20 cellular contexts compared by ENCODE assay signal in the genomic region with DNA sequence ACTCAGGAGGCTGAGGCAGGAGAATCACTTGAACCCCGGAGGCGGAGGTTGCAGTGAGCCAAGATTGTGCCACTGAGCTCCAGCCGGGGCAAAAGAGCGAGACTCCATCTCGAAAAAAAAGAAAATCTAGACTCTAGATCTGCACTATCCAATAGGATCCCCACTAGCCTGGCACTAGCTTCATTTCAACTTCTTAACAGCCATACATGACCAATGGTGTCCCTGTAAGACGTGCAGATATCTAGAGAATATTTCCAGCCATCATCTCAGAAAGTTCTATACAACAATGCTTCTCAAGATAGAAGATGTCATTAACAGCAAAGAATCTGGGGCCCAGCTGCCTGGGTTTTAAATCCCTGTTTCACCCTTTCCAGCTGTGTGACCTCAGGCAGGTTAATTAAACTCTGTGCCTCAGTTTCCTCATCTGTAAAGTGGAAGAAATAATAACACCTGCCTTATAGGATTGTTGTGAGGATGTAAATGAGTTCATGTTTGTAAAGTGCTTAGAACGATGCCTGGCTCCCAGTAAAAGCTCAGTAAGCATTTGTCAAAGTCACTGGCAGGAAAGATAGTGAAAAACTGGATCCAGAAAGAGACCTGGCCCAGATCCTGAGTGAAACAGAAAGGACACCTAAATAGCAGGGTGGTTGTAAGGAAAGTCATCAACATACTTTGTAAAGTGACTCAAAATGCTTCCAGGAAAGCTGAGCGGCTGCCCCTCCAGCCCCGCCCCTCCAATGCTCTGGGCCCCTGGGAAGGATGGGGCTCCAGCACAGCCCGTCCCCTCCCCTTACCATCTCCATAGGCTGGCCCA. TPM values are rescaled to one million over a fixed set of nuclear protein-coding genes. Genes with fewer than 3 reads are reported as not detected.
DNase-seq lines count a peak whose midpoint lies in the region; ATAC-seq and TF ChIP-seq lines count a peak whose summit lies in the region.
"Had no signal": no experiment of that assay in that cellular context is flagged by ENCODE, and none has a peak within 500 bp of the region (broad histone marks: within the 10 kb centered on the region; RNA-seq: fewer than 3 reads in every experiment).

No MANE protein-coding gene starts in this region.

- ATAC-seq in natural killer cell treated with Interleukin-12 subunit alpha and Interleukin-12 subunit beta and Interleukin-15 and Interleukin-18, amount 100 ng/mL, for 72 hours = no peak
- no peak for ATAC-seq in natural killer cell

- H3K27ac Mint-ChIP-seq in natural killer cell treated with Interleukin-12 subunit alpha and Interleukin-12 subunit beta and Interleukin-15 and Interleukin-18, amount 100 ng/mL, for 72 hours = no peak overlapping the region
- H3K27ac Mint-ChIP-seq in natural killer cell (no peak overlapping the region), nephron (no peak overlapping the region)
- peak overlapping the region; percentile 71 for H3K27ac Mint-ChIP-seq in activated CD4-positive, alpha-beta memory T cell treated with anti-CD3 and anti-CD28 coated beads for 36 hours
- H3K27ac Mint-ChIP-seq in activated T-helper 1 cell treated with anti-CD3 and anti-CD28 coated beads, Interleukin-12 subunit alpha, Interleukin-12 subunit beta, Interleukin-2, Interleukin-4 antibody, amounts not matched to agents 30 ng/mL and 10 ng/mL and 1 ng/mL, durations not matched to agents 14 hours and 24 hours and 36 hours = no peak overlapping the region
- H3K27ac Mint-ChIP-seq: B cell; CD8-positive, alpha-beta memory T cell; HFFc6 had no signal

- H3K4me1 Mint-ChIP-seq in natural killer cell treated with Interleukin-12 subunit alpha and Interleukin-12 subunit beta and Interleukin-15 and Interleukin-18, amount 100 ng/mL, for 72 hours (ENCODE audit: low read depth in 2 of 2) = peaks cover 15 to 21% of the 10 kb centered on the region in 2 donors
- H3K4me1 Mint-ChIP-seq in natural killer cell (peaks cover 16 to 19% of the 10 kb centered on the region in 2 donors), nephron (peaks cover 11% of the 10 kb centered on the region)
- peaks cover 18% of the 10 kb centered on the region for H3K4me1 Mint-ChIP-seq in activated CD4-positive, alpha-beta memory T cell treated with anti-CD3 and anti-CD28 coated beads for 36 hours (ENCODE audit: low read depth)
- H3K4me1 Mint-ChIP-seq in activated T-helper 1 cell treated with anti-CD3 and anti-CD28 coated beads, Interleukin-12 subunit alpha, Interleukin-12 subunit beta, Interleukin-2, Interleukin-4 antibody, amounts not matched to agents 30 ng/mL and 10 ng/mL and 1 ng/mL, durations not matched to agents 14 hours and 24 hours and 36 hours (ENCODE audit: low read depth) = peaks cover 20% of the 10 kb centered on the region

- no peak for TF ChIP-seq CTCF in natural killer cell (IDR thresholded peaks at IDR 0.05)
- no peak for TF ChIP-seq CTCF in nephron (IDR thresholded peaks at IDR 0.05; ENCODE audit: unreplicated experiment in 3 of 3)

- H3K9me3 Mint-ChIP-seq in natural killer cell treated with Interleukin-12 subunit alpha and Interleukin-12 subunit beta and Interleukin-15 and Interleukin-18, amount 100 ng/mL, for 72 hours = no peaks in the 10 kb centered on the region
- H3K9me3 Mint-ChIP-seq in natural killer cell (no peaks in the 10 kb centered on the region), nephron (no peaks in the 10 kb centered on the region)
- no peaks in the 10 kb centered on the region for H3K9me3 Mint-ChIP-seq in activated CD4-positive, alpha-beta memory T cell treated with anti-CD3 and anti-CD28 coated beads for 36 hours
- no peaks in the 10 kb centered on the region for H3K9me3 Mint-ChIP-seq in activated T-helper 1 cell treated with anti-CD3 and anti-CD28 coated beads, Interleukin-12 subunit alpha, Interleukin-12 subunit beta, Interleukin-2, Interleukin-4 antibody, amounts not matched to agents 30 ng/mL and 10 ng/mL and 1 ng/mL, durations not matched to agents 14 hours and 24 hours and 36 hours
- H3K9me3 Mint-ChIP-seq: CD8-positive, alpha-beta memory T cell; HFFc6 had no signal

- no peak for DNase-seq in natural killer cell treated with Interleukin-12 subunit alpha and Interleukin-12 subunit beta and Interleukin-15 and Interleukin-18, amount 100 ng/mL, for 72 hours (ENCODE audit: low spot score)
- DNase-seq in natural killer cell = no peak
- DNase-seq in activated CD4-positive, alpha-beta memory T cell treated with anti-CD3 and anti-CD28 coated beads for 36 hours = peak; percentile 41
- no peak for DNase-seq in activated T-helper 1 cell treated with anti-CD3 and anti-CD28 coated beads, Interleukin-12 subunit alpha, Interleukin-12 subunit beta, Interleukin-2, Interleukin-4 antibody, amounts not matched to agents 30 ng/mL and 10 ng/mL and 1 ng/mL, durations not matched to agents 14 hours and 24 hours and 36 hours (ENCODE audit: low spot score)
- DNase-seq in NCI-H1105 treated with DMSO at 0.1 percent for 48 hours (lab: John Stamatoyannopoulos, UW) = no peak
- DNase-seq in NCI-H774 (lab: John Stamatoyannopoulos, UW) = no peak
- DNase-seq: ACHN; CD8-positive, alpha-beta memory T cell; DND-41; GDM1; HFFc6; KG1; NCI-H1092; NCI-H1694; NCI-H345; NCI-H526 treated with DMSO at 0.1 percent for 48 hours; PC-9 had no signal

- no peaks in the 10 kb centered on the region for H3K27me3 Mint-ChIP-seq in natural killer cell treated with Interleukin-12 subunit alpha and Interleukin-12 subunit beta and Interleukin-15 and Interleukin-18, amount 100 ng/mL, for 72 hours
- H3K27me3 Mint-ChIP-seq in natural killer cell (ENCODE audit: low read depth in 2 of 2) = no peaks in the 10 kb centered on the region
- H3K27me3 Mint-ChIP-seq in activated CD4-positive, alpha-beta memory T cell treated with anti-CD3 and anti-CD28 coated beads for 36 hours = no peaks in the 10 kb centered on the region
- H3K27me3 Mint-ChIP-seq in nephron (ENCODE audit: low read depth) = no peaks in the 10 kb centered on the region
- H3K27me3 Mint-ChIP-seq in activated T-helper 1 cell treated with anti-CD3 and anti-CD28 coated beads, Interleukin-12 subunit alpha, Interleukin-12 subunit beta, Interleukin-2, Interleukin-4 antibody, amounts not matched to agents 30 ng/mL and 10 ng/mL and 1 ng/mL, durations not matched to agents 14 hours and 24 hours and 36 hours (ENCODE audit: insufficient read depth) = no peaks in the 10 kb centered on the region
- H3K27me3 Mint-ChIP-seq: B cell; CD8-positive, alpha-beta memory T cell had no signal

- POLR2A ChIA-PET in activated CD4-positive, alpha-beta memory T cell treated with anti-CD3 and anti-CD28 coated beads for 36 hours (lab: Charles Lee) = interaction anchor here (1.7 kb wide), 1 partner anchor 27 kb away, joined by 3 read pairs; no protein-coding TSS in a partner anchor

- peaks cover 6% of the 10 kb centered on the region for H3K36me3 Mint-ChIP-seq in natural killer cell treated with Interleukin-12 subunit alpha and Interleukin-12 subunit beta and Interleukin-15 and Interleukin-18, amount 100 ng/mL, for 72 hours
- no peaks in the 10 kb centered on the region for H3K36me3 Mint-ChIP-seq in natural killer cell
- H3K36me3 Mint-ChIP-seq in activated CD4-positive, alpha-beta memory T cell treated with anti-CD3 and anti-CD28 coated beads for 36 hours = peaks cover 6% of the 10 kb centered on the region
- H3K36me3 Mint-ChIP-seq in nephron (ENCODE audit: low read depth) = no peaks in the 10 kb centered on the region
- peaks cover 4% of the 10 kb centered on the region for H3K36me3 Mint-ChIP-seq in activated T-helper 1 cell treated with anti-CD3 and anti-CD28 coated beads, Interleukin-12 subunit alpha, Interleukin-12 subunit beta, Interleukin-2, Interleukin-4 antibody, amounts not matched to agents 30 ng/mL and 10 ng/mL and 1 ng/mL, durations not matched to agents 14 hours and 24 hours and 36 hours (ENCODE audit: low read depth)

- H3K4me3 Mint-ChIP-seq in natural killer cell treated with Interleukin-12 subunit alpha and Interleukin-12 subunit beta and Interleukin-15 and Interleukin-18, amount 100 ng/mL, for 72 hours = peak overlapping the region; percentile 34
- no peak overlapping the region for H3K4me3 Mint-ChIP-seq in natural killer cell
- H3K4me3 Mint-ChIP-seq in activated CD4-positive, alpha-beta memory T cell treated with anti-CD3 and anti-CD28 coated beads for 36 hours = no peak overlapping the region
- H3K4me3 Mint-ChIP-seq in nephron = peak overlapping the region in 2 of 3 experiments; percentile 13 to 28
- no peak overlapping the region for H3K4me3 Mint-ChIP-seq in activated T-helper 1 cell treated with anti-CD3 and anti-CD28 coated beads, Interleukin-12 subunit alpha, Interleukin-12 subunit beta, Interleukin-2, Interleukin-4 antibody, amounts not matched to agents 30 ng/mL and 10 ng/mL and 1 ng/mL, durations not matched to agents 14 hours and 24 hours and 36 hours
- H3K4me3 Mint-ChIP-seq: B cell; CD8-positive, alpha-beta memory T cell; HFFc6 had no signal

- CTCF ChIA-PET in activated CD4-positive, alpha-beta memory T cell treated with anti-CD3 and anti-CD28 coated beads for 36 hours (lab: Charles Lee) = interaction anchor here (0.6 to 2.3 kb wide), 5 partner anchors 18 to 119 kb away, joined by 3 to 7 read pairs (median 3); a partner anchor contains a TSS

- intact Hi-C loops in natural killer cell (cut with micrococcal nuclease) = no loop called here
- intact Hi-C loops in activated CD4-positive, alpha-beta memory T cell treated with anti-CD3 and anti-CD28 coated beads for 36 hours (cut with micrococcal nuclease) = no loop called here
- intact Hi-C loops in activated T-helper 1 cell treated with anti-CD3 and anti-CD28 coated beads, Interleukin-12 subunit alpha, Interleukin-12 subunit beta, Interleukin-2, Interleukin-4 antibody, amounts not matched to agents 30 ng/mL and 10 ng/mL and 1 ng/mL, durations not matched to agents 14 hours and 24 hours and 36 hours (cut with micrococcal nuclease) = no loop called here

RNA-seq across cellular contexts. Expression of a gene that starts 13.5 kb away (rescaled TPM):
- 10 to 100 TPM; 27.3 to 46.3 TPM for total RNA-seq in natural killer cell treated with Interleukin-12 subunit alpha and Interleukin-12 subunit beta and Interleukin-15 and Interleukin-18, amount 100 ng/mL, for 72 hours
- 10 to 100 TPM; 24.3 to 29.3 (median 24.4) TPM for total RNA-seq in natural killer cell
- total RNA-seq in activated CD4-positive, alpha-beta memory T cell treated with anti-CD3 and anti-CD28 coated beads for 36 hours = 10 to 100 TPM; 18.2 to 21.4 TPM
- total RNA-seq in activated T-helper 1 cell treated with anti-CD3 and anti-CD28 coated beads, Interleukin-12 subunit alpha, Interleukin-12 subunit beta, Interleukin-2, Interleukin-4 antibody, amounts not matched to agents 30 ng/mL and 10 ng/mL and 1 ng/mL, durations not matched to agents 14 hours and 24 hours and 36 hours = 37.6 and 38.7 TPM in 2 replicates

RNA-seq across cellular contexts. Expression of a gene that starts 17.4 kb away (rescaled TPM):
- 100 to 1,000 TPM in 1 of 2 donors, 10 to 100 TPM in 1; 72.8 to 123 TPM for total RNA-seq in natural killer cell treated with Interleukin-12 subunit alpha and Interleukin-12 subunit beta and Interleukin-15 and Interleukin-18, amount 100 ng/mL, for 72 hours
- 100 to 1,000 TPM; 144 to 174 (median 173) TPM for total RNA-seq in natural killer cell
- 100 to 1,000 TPM in 1 of 2 experiments, 10 to 100 TPM in 1; 94.2 to 100 TPM for total RNA-seq in activated CD4-positive, alpha-beta memory T cell treated with anti-CD3 and anti-CD28 coated beads for 36 hours
- total RNA-seq in activated T-helper 1 cell treated with anti-CD3 and anti-CD28 coated beads, Interleukin-12 subunit alpha, Interleukin-12 subunit beta, Interleukin-2, Interleukin-4 antibody, amounts not matched to agents 30 ng/mL and 10 ng/mL and 1 ng/mL, durations not matched to agents 14 hours and 24 hours and 36 hours = 73.8 and 77.9 TPM in 2 replicates

RNA-seq across cellular contexts. Expression of a gene that starts 28.1 kb away (rescaled TPM):
- total RNA-seq in natural killer cell treated with Interleukin-12 subunit alpha and Interleukin-12 subunit beta and Interleukin-15 and Interleukin-18, amount 100 ng/mL, for 72 hours = 100 to 1,000 TPM; 129 to 158 TPM
- 100 to 1,000 TPM; 217 to 283 (median 224) TPM for total RNA-seq in natural killer cell
- 100 to 1,000 TPM; 125 to 130 TPM for total RNA-seq in activated CD4-positive, alpha-beta memory T cell treated with anti-CD3 and anti-CD28 coated beads for 36 hours
- total RNA-seq in activated T-helper 1 cell treated with anti-CD3 and anti-CD28 coated beads, Interleukin-12 subunit alpha, Interleukin-12 subunit beta, Interleukin-2, Interleukin-4 antibody, amounts not matched to agents 30 ng/mL and 10 ng/mL and 1 ng/mL, durations not matched to agents 14 hours and 24 hours and 36 hours = 130 and 132 TPM in 2 replicates
- total RNA-seq: HFFc6, PC-9 had no signal

RNA-seq across cellular contexts. Expression of a gene that starts 43.1 kb away (rescaled TPM):
- total RNA-seq in natural killer cell treated with Interleukin-12 subunit alpha and Interleukin-12 subunit beta and Interleukin-15 and Interleukin-18, amount 100 ng/mL, for 72 hours = not detected
- under 1 TPM in 2 of 3 donors, not detected in 1; 0.21 to 0.28 TPM for total RNA-seq in natural killer cell
- under 1 TPM in 1 of 2 experiments, not detected in 1; 0.24 TPM for total RNA-seq in activated CD4-positive, alpha-beta memory T cell treated with anti-CD3 and anti-CD28 coated beads for 36 hours
- total RNA-seq in activated T-helper 1 cell treated with anti-CD3 and anti-CD28 coated beads, Interleukin-12 subunit alpha, Interleukin-12 subunit beta, Interleukin-2, Interleukin-4 antibody, amounts not matched to agents 30 ng/mL and 10 ng/mL and 1 ng/mL, durations not matched to agents 14 hours and 24 hours and 36 hours = 0.07 TPM in 1 of 2 replicates, not detected in the other
- total RNA-seq: B cell, H1, HFFc6, PC-9 had no signal

RNA-seq across cellular contexts. Expression of a gene that starts 56.6 kb away (rescaled TPM):
- total RNA-seq in natural killer cell treated with Interleukin-12 subunit alpha and Interleukin-12 subunit beta and Interleukin-15 and Interleukin-18, amount 100 ng/mL, for 72 hours = 10 to 100 TPM; 61.4 to 78.3 TPM
- 10 to 100 TPM; 65.3 to 87.6 (median 76.9) TPM for total RNA-seq in natural killer cell
- 10 to 100 TPM; 31.5 to 37.2 TPM for total RNA-seq in activated CD4-positive, alpha-beta memory T cell treated with anti-CD3 and anti-CD28 coated beads for 36 hours
- total RNA-seq in activated T-helper 1 cell treated with anti-CD3 and anti-CD28 coated beads, Interleukin-12 subunit alpha, Interleukin-12 subunit beta, Interleukin-2, Interleukin-4 antibody, amounts not matched to agents 30 ng/mL and 10 ng/mL and 1 ng/mL, durations not matched to agents 14 hours and 24 hours and 36 hours = 52.7 and 57.5 TPM in 2 replicates

Comparison
In these comparisons a context has a peak if more than half of its experiments do, and no peak if none do; other contexts are left out.
1. H3K4me3 Mint-ChIP-seq: peak in natural killer cell treated with Interleukin-12 subunit alpha and Interleukin-12 subunit beta and Interleukin-15 and Interleukin-18, amount 100 ng/mL, for 72 hours (single experiment) and nephron (2 of 3); none in natural killer cell (single experiment), activated CD4-positive, alpha-beta memory T cell treated with anti-CD3 and anti-CD28 coated beads for 36 hours (single experiment) and activated T-helper 1 cell treated with anti-CD3 and anti-CD28 coated beads, Interleukin-12 subunit alpha, Interleukin-12 subunit beta, Interleukin-2, Interleukin-4 antibody, amounts not matched to agents 30 ng/mL and 10 ng/mL and 1 ng/mL, durations not matched to agents 14 hours and 24 hours and 36 hours (single experiment).